In genomic region chr20:46934746-46935283, GRCh38 we compare ENCODE assay signal across 24 cellular contexts. TPM values are rescaled to one million over a fixed set of nuclear protein-coding genes. Genes with fewer than 3 reads are reported as not detected.
"Had no signal": no experiment of that assay in that cellular context is flagged by ENCODE, and none has a peak within 500 bp of the region (broad histone marks: within the 10 kb centered on the region; RNA-seq: fewer than 3 reads in every experiment).

No MANE protein-coding gene starts in this region.

- DNase-seq: activated CD4-positive, alpha-beta T cell treated with anti-CD3 and anti-CD28 coated beads for 4 hours; activated CD8-positive, alpha-beta memory T cell treated with anti-CD3 and anti-CD28 coated beads, Interleukin-2, amount 50 U/mL, for 4 hours; activated CD8-positive, alpha-beta T cell treated with anti-CD3 and anti-CD28 coated beads for 36 hours; activated gamma-delta T cell treated with Interleukin-2 at 50 U/mL for 16 hours; activated naive CD4-positive, alpha-beta T cell treated with anti-CD3 and anti-CD28 coated beads, Interleukin-2, amount 10 ng/mL, durations not matched to agents 7 days and 5 days; activated naive CD8-positive, alpha-beta T cell treated with anti-CD3 and anti-CD28 coated beads for 36 hours; activated T-cell treated with anti-CD3 and anti-CD28 coated beads, Interleukin-2, amount 50 U/mL, for 72 hours; cerebellar nuclear complex; MV-4-11; NCI-H1092 treated with DMSO at 0.1 percent for 48 hours; NCI-H1417 treated with DMSO at 0.1 percent for 48 hours; NCI-H1694; NCI-H2029; NCI-H2107; NCI-H226; NCI-H748 treated with DMSO at 0.1 percent for 48 hours; T-cell; WERI-Rb-1 had no signal

- ATAC-seq: activated CD8-positive, alpha-beta T cell treated with anti-CD3 and anti-CD28 coated beads for 36 hours; activated T-cell treated with anti-CD3 and anti-CD28 coated beads, Interleukin-2, amount 50 U/mL, for 72 hours; T-cell had no signal

- H3K4me2 ChIP-seq: KMS-11 had no signal

- H3K9ac ChIP-seq: KMS-11 had no signal

- H3K27ac ChIP-seq: KMS-11, SK-N-MC, WERI-Rb-1 had no signal

- H3K4me3 ChIP-seq: SK-N-MC had no signal

RNA-seq across cellular contexts. Expression of gene EYA2, which starts 40.2 kb away (rescaled TPM):
- total RNA-seq: activated CD8-positive, alpha-beta T cell treated with anti-CD3 and anti-CD28 coated beads for 36 hours; activated naive CD8-positive, alpha-beta T cell treated with anti-CD3 and anti-CD28 coated beads for 36 hours; activated T-helper 2 cell treated with anti-CD3 and anti-CD28 coated beads, Interferon-gamma antibody, Interleukin-2, Interleukin-4, amounts not matched to agents 10 μg/mL and 5 μg/mL and 100 μg/mL, durations not matched to agents 14 hours and 24 hours and 36 hours; MCF 10A; OCI-LY7; RPMI7951; T-cell had no signal
